ENCODE assay signal across 8 cellular contexts in the genomic region with DNA sequence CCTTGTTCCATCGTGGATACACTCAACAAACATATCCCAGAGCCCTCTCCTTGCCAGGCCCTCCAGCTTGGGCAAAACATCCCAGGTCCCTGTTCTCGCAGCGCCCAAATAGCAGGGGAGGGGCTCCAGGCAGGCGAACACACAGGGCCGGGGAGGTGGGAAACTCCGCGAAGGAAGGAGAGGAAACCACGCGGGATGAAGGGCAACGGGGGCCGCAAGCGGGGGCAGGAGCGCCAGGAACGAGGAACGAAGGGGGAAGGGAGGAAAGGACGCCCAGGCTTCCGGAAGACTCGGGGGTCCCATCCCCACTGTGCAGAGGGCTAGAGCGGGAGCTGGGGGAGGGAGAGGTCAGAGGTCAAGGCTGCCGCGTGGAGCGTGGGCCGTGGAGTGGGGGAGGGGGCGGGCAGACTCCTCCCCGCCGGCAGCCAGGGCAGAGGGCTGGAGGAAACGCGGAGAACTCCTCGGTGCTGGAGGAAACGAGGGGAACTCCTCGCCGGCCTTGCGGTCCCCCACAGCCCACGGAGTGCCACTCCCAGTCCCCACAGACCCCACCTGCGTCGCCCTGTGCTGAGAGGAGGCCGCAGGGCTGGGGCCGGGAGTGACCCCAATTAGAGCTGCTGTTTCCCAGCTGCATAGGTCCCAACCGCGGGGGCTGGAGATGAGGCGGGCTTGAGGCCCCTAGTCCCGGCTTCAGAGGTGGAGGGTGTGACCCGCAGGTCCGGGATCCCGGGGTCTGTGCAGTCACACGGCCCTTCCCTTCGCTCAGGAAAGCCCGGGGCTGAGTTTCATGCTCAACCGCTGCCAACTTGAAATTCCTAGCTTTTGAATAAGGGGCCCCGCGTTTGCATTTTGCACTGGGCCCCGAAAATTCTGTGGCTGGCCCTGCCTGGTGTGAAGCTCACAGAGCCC. TPM values are rescaled to one million over a fixed set of nuclear protein-coding genes. Genes with fewer than 3 reads are reported as not detected.
DNase-seq lines count a peak whose midpoint lies in the region; ATAC-seq and TF ChIP-seq lines count a peak whose summit lies in the region.

No MANE protein-coding gene starts in this region.

- CTCF ChIA-PET in mammary epithelial cell (lab: Charles Lee; ENCODE audit: low non-redundant PET), result no interaction called here

- H2AFZ ChIP-seq in mammary epithelial cell (ENCODE audit: low read depth, low read length), result peak overlapping the region; percentile 77

- H3K9me3 ChIP-seq in mammary epithelial cell (replicated peaks; ENCODE audit: insufficient read depth, low read length) (no peaks in the 10 kb centered on the region), mucosa of descending colon (no peaks in the 10 kb centered on the region), stomach smooth muscle (ENCODE audit: control insufficient read depth in 2 of 2, low read length in 2 of 2) (no peaks in the 10 kb centered on the region)

- H3K4me1 ChIP-seq in mammary epithelial cell (ENCODE audit: insufficient read depth, low read length), result peaks cover 26% of the 10 kb centered on the region
- peaks cover 36% of the 10 kb centered on the region for H3K4me1 ChIP-seq in mucosa of descending colon (ENCODE audit: low read depth)
- peaks cover 45% of the 10 kb centered on the region for H3K4me1 ChIP-seq in stomach smooth muscle (ENCODE audit: control insufficient read depth, insufficient read depth, low read length)

- intact Hi-C loops in mammary epithelial cell (cut with micrococcal nuclease), result loop anchor here (2.0 to 10.0 kb wide), 3 partner anchors 45 to 305 kb away; no protein-coding TSS in a partner anchor
- intact Hi-C loops in mucosa of descending colon (cut with DNase I, micrococcal nuclease), result loop anchor here (5.0 to 10.0 kb wide), 2 partner anchors 107 to 195 kb away; no protein-coding TSS in a partner anchor

- no peaks in the 10 kb centered on the region for H3K79me2 ChIP-seq in mammary epithelial cell (ENCODE audit: insufficient read depth, low read length)

- H3K9ac ChIP-seq in mammary epithelial cell (ENCODE audit: insufficient read depth, low read length) (no peak overlapping the region), stomach smooth muscle (ENCODE audit: low read length in 2 of 2) (peak overlapping the region; percentile 64 to 75)

- H3K4me3 ChIP-seq in mammary epithelial cell (replicated peaks in 1 of 3; ENCODE audit: insufficient read depth in 1 of 3, low read depth in 2 of 3, low read length in 3 of 3) (no peak overlapping the region), mucosa of descending colon (no peak overlapping the region), stomach smooth muscle (ENCODE audit: low read length in 2 of 2) (peak overlapping the region; percentile 60 to 64)

- no TSS peak for BruUV-seq in mammary epithelial cell (replicated peaks; lab: Mats Ljungman, UMichigan)

- whole genome bisulfite sequencing in mammary epithelial cell (ENCODE audit: low coverage, missing lambda C conversion rate), result 84% methylated on average over 15 of the region's 52 CpGs

- H3K27ac ChIP-seq in mammary epithelial cell (ENCODE audit: insufficient read depth, low read depth, low read length), result no peak overlapping the region
- H3K27ac ChIP-seq in stomach smooth muscle (ENCODE audit: low read length), result peak overlapping the region; percentile 76

- no peaks in the 10 kb centered on the region for H4K20me1 ChIP-seq in mammary epithelial cell (ENCODE audit: insufficient read depth, low read length)

- ATAC-seq in GM19035 (IDR thresholded peaks at IDR 0.05; ENCODE audit: unreplicated experiment) (peak; percentile 10), mucosa of descending colon (no peak)

- dilution Hi-C loops in mammary epithelial cell (cut with HindIII; ENCODE audit: low sequenced_read_pairs), result no loop called here

- in situ Hi-C loops in mammary epithelial cell (cut with MboI; ENCODE audit: low sequenced_read_pairs in 2 of 2), result loop anchor here (5.0 to 25.0 kb wide), 2 partner anchors 107 to 822 kb away; no protein-coding TSS in a partner anchor

- DNase-seq in T-helper 1 cell (peak; percentile 46 to 59 (median 54)), mammary epithelial cell (no peak), mucosa of descending colon (peak; percentile 43 to 78 (median 65)), mesenteric fat pad (ENCODE audit: low spot score) (no peak), NCI-H1048 (lab: John Stamatoyannopoulos, UW) (no peak), SW 1271 (lab: John Stamatoyannopoulos, UW) (no peak)

- H3K36me3 ChIP-seq in mammary epithelial cell (ENCODE audit: insufficient read depth, low read length) (no peaks in the 10 kb centered on the region), mucosa of descending colon (ENCODE audit: low read depth) (no peaks in the 10 kb centered on the region), stomach smooth muscle (ENCODE audit: control insufficient read depth in 2 of 2, insufficient read depth in 2 of 2, low read length in 2 of 2) (peaks cover 8 to 9% of the 10 kb centered on the region in 2 donors)

- peak overlapping the region; percentile 79 for H3K4me2 ChIP-seq in mammary epithelial cell (ENCODE audit: insufficient read depth, low read depth, low read length)

- no peak for TF ChIP-seq CTCF in mammary epithelial cell (conservative IDR thresholded peaks at IDR 0.05 in 1 of 2, IDR thresholded peaks at IDR 0.05 in 1 of 2; ENCODE audit: extremely low read depth in 1 of 2, insufficient read depth in 1 of 2, low read depth in 1 of 2, low read length in 2 of 2)
- no peak for TF ChIP-seq CTCF in mucosa of descending colon (IDR thresholded peaks at IDR 0.05)

- H3K27me3 ChIP-seq in mammary epithelial cell (ENCODE audit: insufficient read depth, low read length) (no peaks in the 10 kb centered on the region), stomach smooth muscle (ENCODE audit: control insufficient read depth in 1 of 2, insufficient read depth in 2 of 2, low read length in 2 of 2) (no peaks in the 10 kb centered on the region)

RNA-seq across cellular contexts. Expression of gene RBM38, which starts 1.2 kb away (rescaled TPM):
- 10 to 100 TPM; 16.2 to 21.2 TPM for total RNA-seq in mammary epithelial cell
- 15.4 TPM for polyA plus RNA-seq in mammary epithelial cell
- 5.9 TPM for polyA minus RNA-seq in mammary epithelial cell
- total RNA-seq in mucosa of descending colon, result 10 to 100 TPM; 29.5 to 85.5 (median 36.8) TPM
- total RNA-seq in mesenteric fat pad, result 16.9 TPM

RNA-seq across cellular contexts. Expression of gene RAE1, which starts 38.9 kb away (rescaled TPM):
- 10 to 100 TPM; 30.2 to 34.7 TPM for total RNA-seq in mammary epithelial cell
- 42.3 TPM for polyA plus RNA-seq in mammary epithelial cell
- polyA minus RNA-seq in mammary epithelial cell, result 38.7 TPM
- 10 to 100 TPM; 17.6 to 21.0 (median 19.9) TPM for total RNA-seq in mucosa of descending colon
- 18.0 TPM for total RNA-seq in mesenteric fat pad

Comparison
In these comparisons a context has a peak if more than half of its experiments do, and no peak if none do; other contexts are left out.
1. DNase-seq: peak in T-helper 1 cell (5 of 5) and mucosa of descending colon (3 of 3); none in mammary epithelial cell (single experiment), mesenteric fat pad (single experiment), NCI-H1048 (single experiment) and SW 1271 (0 of 2).
2. H3K4me3 ChIP-seq: peak in stomach smooth muscle (2 of 2); none in mammary epithelial cell (0 of 3) and mucosa of descending colon (single experiment).